10 cellular contexts compared by ENCODE assay signal in the genomic region with DNA sequence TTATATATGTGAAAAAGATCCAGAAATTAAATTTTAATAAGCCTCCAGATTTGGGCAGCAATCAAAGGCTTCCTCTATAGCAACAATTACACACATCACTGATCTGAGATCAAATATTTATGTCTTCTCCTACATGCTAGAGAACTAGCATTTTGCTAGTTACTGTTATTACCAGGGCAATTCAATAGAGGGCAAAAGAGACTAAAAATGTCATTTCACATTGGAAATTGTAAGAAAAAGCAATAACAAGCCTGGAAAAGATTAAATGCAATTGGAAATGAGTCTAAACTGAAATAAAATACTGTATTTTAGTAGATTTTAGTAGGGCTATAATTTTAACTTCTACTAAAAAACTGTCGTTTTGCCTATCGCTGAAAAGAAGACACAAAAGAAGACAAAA. TPM values are rescaled to one million over a fixed set of nuclear protein-coding genes. Genes with fewer than 3 reads are reported as not detected.
DNase-seq lines count a peak whose midpoint lies in the region; ATAC-seq and TF ChIP-seq lines count a peak whose summit lies in the region.
"Had no signal": no experiment of that assay in that cellular context is flagged by ENCODE, and none has a peak within 500 bp of the region (broad histone marks: within the 10 kb centered on the region; RNA-seq: fewer than 3 reads in every experiment).

No MANE protein-coding gene starts in this region.

- no peaks in the 10 kb centered on the region for H3K4me1 Mint-ChIP-seq in neural progenitor cell
- H3K4me1 Mint-ChIP-seq: WTC11 had no signal

- peaks cover 8% of the 10 kb centered on the region; the same call in 1 of the 2 replicates for H3K9me3 ChIP-seq in DOHH2 (ENCODE audit: control insufficient read depth, insufficient read depth, low read length)
- H3K9me3 ChIP-seq in neural progenitor cell (ENCODE audit: low read depth), result peaks cover 12% of the 10 kb centered on the region
- no peaks in the 10 kb centered on the region for H3K9me3 ChIP-seq in HAP-1

- ATAC-seq in HG02885 (IDR thresholded peaks at IDR 0.05; ENCODE audit: poor library complexity, unreplicated experiment), result no peak
- ATAC-seq: WTC11 had no signal

- H3K27ac ChIP-seq in DOHH2 (ENCODE audit: low read depth, low read length) (no peak overlapping the region), neural progenitor cell (no peak overlapping the region)

- no peak overlapping the region for H3K27ac Mint-ChIP-seq in neural progenitor cell
- H3K27ac Mint-ChIP-seq: WTC11 had no signal

- no peak overlapping the region for H2AFZ ChIP-seq in neural progenitor cell (replicated peaks)

- H3K4me2 ChIP-seq in DOHH2 (ENCODE audit: low read length) (no peak overlapping the region), neural progenitor cell (no peak overlapping the region)

- no peak overlapping the region for H3K9ac ChIP-seq in neural progenitor cell

- H4K20me1 ChIP-seq in DOHH2 (ENCODE audit: control insufficient read depth, insufficient read depth, low read depth, low read length) (no peaks in the 10 kb centered on the region), neural progenitor cell (ENCODE audit: low read depth) (no peaks in the 10 kb centered on the region)

- no peak overlapping the region for H3K4me3 Mint-ChIP-seq in neural progenitor cell
- H3K4me3 Mint-ChIP-seq: WTC11 had no signal

- in situ Hi-C loops in HAP-1 (cut with MboI; ENCODE audit: low sequenced_read_pairs), result no loop called here

- H3K9me2 ChIP-seq in DOHH2 (replicated peaks; ENCODE audit: control insufficient read depth, low read length), result no peaks in the 10 kb centered on the region

- peak; percentile 44 for TF ChIP-seq CTCF in DOHH2 (IDR thresholded peaks at IDR 0.05; ENCODE audit: low read depth, low read length, poor library complexity, severe bottlenecking)
- peak; percentile 52 for TF ChIP-seq CTCF in choroid plexus epithelial cell (conservative IDR thresholded peaks at IDR 0.05; ENCODE audit: low read depth, low read length)
- peak; percentile 37 for TF ChIP-seq CTCF in neural progenitor cell (IDR thresholded peaks at IDR 0.05)

- H3K79me2 ChIP-seq in DOHH2 (ENCODE audit: control insufficient read depth, low read length) (no peaks in the 10 kb centered on the region), neural progenitor cell (ENCODE audit: low read depth) (no peaks in the 10 kb centered on the region)

- H3K27me3 Mint-ChIP-seq in neural progenitor cell (ENCODE audit: insufficient read depth, low read depth), result no peaks in the 10 kb centered on the region

- H3K36me3 Mint-ChIP-seq in neural progenitor cell, result peaks cover 6% of the 10 kb centered on the region

- H3K36me3 ChIP-seq in DOHH2 (ENCODE audit: control insufficient read depth, low read length) (no peaks in the 10 kb centered on the region), neural progenitor cell (no peaks in the 10 kb centered on the region), HAP-1 (replicated peaks) (no peaks in the 10 kb centered on the region)

- H3K4me1 ChIP-seq in DOHH2 (ENCODE audit: control insufficient read depth, low read length) (peaks cover 31% of the 10 kb centered on the region), neural progenitor cell (peaks cover 6% of the 10 kb centered on the region), HAP-1 (no peaks in the 10 kb centered on the region; the same call in 1 of the 2 replicates)

- H3K9me3 Mint-ChIP-seq in neural progenitor cell, result peaks cover 9% of the 10 kb centered on the region

- no peaks in the 10 kb centered on the region for H3K27me3 ChIP-seq in DOHH2 (ENCODE audit: control insufficient read depth, low read length)
- no peaks in the 10 kb centered on the region for H3K27me3 ChIP-seq in neural progenitor cell
- H3K27me3 ChIP-seq in HAP-1 (ENCODE audit: low read depth), result no peaks in the 10 kb centered on the region

- H3F3A ChIP-seq in DOHH2 (ENCODE audit: control insufficient read depth, insufficient read depth), result peaks cover 7% of the 10 kb centered on the region; the same call in 1 of the 2 replicates
- no peaks in the 10 kb centered on the region for H3F3A ChIP-seq in neural progenitor cell (ENCODE audit: low read depth)

- H3K4me3 ChIP-seq in DOHH2 (ENCODE audit: low read length) (no peak overlapping the region), choroid plexus epithelial cell (ENCODE audit: low read depth, low read length) (no peak overlapping the region), neural progenitor cell (no peak overlapping the region), HAP-1 (no peak overlapping the region)

- DNase-seq in NAMALWA (ENCODE audit: low spot score) (peak; percentile 30), choroid plexus epithelial cell (ENCODE audit: low read depth) (peak; percentile 53), neural progenitor cell (ENCODE audit: low spot score) (no peak), HAP-1 (ENCODE audit: low spot score in 2 of 2) (no peak), glomerular visceral epithelial cell (ENCODE audit: extremely low spot score) (no peak), NCI-H226 (no peak)
- DNase-seq: NCI-H1105 had no signal

RNA-seq across cellular contexts. Expression of a gene that starts 32.6 kb away (rescaled TPM):
- total RNA-seq in neural progenitor cell (ENCODE audit: low replicate concordance), result 34.0 and 49.0 TPM in 2 replicates

Comparison
In these comparisons a context has a peak if more than half of its experiments do, and no peak if none do; other contexts are left out.
1. DNase-seq: peak in NAMALWA (single experiment) and choroid plexus epithelial cell (single experiment); none in neural progenitor cell (single experiment), HAP-1 (0 of 2), glomerular visceral epithelial cell (single experiment) and NCI-H226 (single experiment).
2. Peak in every context shown above with its lines, with median percentiles within 50 percentile points of each other: CTCF ChIP-seq.